In genomic region chr5:139637438-139638089, GRCh38 we compare ENCODE assay signal across 1 cellular context.
TF ChIP-seq lines count a peak whose summit lies in the region.

No MANE protein-coding gene starts in this region.

TF ChIP-seq in K562, 482 proteins besides CTCF, POLR2A, EP300 and RAD21 (continued from another document and continues in another):
- no peak for TF ChIP-seq RNF219 (CRISPR knock-in tag; IDR thresholded peaks at IDR 0.05)
- no peak for TF ChIP-seq ZNF830 (CRISPR knock-in tag; IDR thresholded peaks at IDR 0.05)
- TF ChIP-seq GATA2 (CRISPR knock-in tag; IDR thresholded peaks at IDR 0.05): 0 out of 2 replicates have a peak, but pooled peaks have one; percentile 42
- no peak for TF ChIP-seq ZNF695 (CRISPR knock-in tag; IDR thresholded peaks at IDR 0.05)
- TF ChIP-seq ZNF609 (CRISPR knock-in tag; IDR thresholded peaks at IDR 0.05; ENCODE audit: borderline replicate concordance): no peak
- TF ChIP-seq, protein P1, sequence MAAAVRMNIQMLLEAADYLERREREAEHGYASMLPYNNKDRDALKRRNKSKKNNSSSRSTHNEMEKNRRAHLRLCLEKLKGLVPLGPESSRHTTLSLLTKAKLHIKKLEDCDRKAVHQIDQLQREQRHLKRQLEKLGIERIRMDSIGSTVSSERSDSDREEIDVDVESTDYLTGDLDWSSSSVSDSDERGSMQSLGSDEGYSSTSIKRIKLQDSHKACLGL (CRISPR knock-in tag; IDR thresholded peaks at IDR 0.05; ENCODE audit: borderline replicate concordance, poor library complexity, severe bottlenecking): no peak
- TF ChIP-seq MIER1 (IDR thresholded peaks at IDR 0.05; ENCODE audit: low read depth): no peak
- TF ChIP-seq DNMT1 (IDR thresholded peaks at IDR 0.05): no peak
- no peak for TF ChIP-seq PTTG1 (tag; IDR thresholded peaks at IDR 0.05; ENCODE audit: low read depth)
- peak; percentile 57; the same call in 1 of the 2 replicates for TF ChIP-seq GATAD2B (IDR thresholded peaks at IDR 0.05; ENCODE audit: borderline replicate concordance)
- TF ChIP-seq, protein P2, sequence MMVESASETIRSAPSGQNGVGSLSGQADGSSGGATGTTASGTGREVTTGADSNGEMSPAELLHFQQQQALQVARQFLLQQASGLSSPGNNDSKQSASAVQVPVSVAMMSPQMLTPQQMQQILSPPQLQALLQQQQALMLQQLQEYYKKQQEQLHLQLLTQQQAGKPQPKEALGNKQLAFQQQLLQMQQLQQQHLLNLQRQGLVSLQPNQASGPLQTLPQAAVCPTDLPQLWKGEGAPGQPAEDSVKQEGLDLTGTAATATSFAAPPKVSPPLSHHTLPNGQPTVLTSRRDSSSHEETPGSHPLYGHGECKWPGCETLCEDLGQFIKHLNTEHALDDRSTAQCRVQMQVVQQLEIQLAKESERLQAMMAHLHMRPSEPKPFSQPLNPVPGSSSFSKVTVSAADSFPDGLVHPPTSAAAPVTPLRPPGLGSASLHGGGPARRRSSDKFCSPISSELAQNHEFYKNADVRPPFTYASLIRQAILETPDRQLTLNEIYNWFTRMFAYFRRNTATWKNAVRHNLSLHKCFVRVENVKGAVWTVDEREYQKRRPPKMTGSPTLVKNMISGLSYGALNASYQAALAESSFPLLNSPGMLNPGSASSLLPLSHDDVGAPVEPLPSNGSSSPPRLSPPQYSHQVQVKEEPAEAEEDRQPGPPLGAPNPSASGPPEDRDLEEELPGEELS (CRISPR knock-in tag; IDR thresholded peaks at IDR 0.05; ENCODE audit: borderline replicate concordance): peak; percentile 60
- TF ChIP-seq NCOA2 (IDR thresholded peaks at IDR 0.05; ENCODE audit: partially characterized antibody in 2 of 2): no peak
- no peak for TF ChIP-seq ZNF551 (CRISPR knock-in tag; IDR thresholded peaks at IDR 0.05)
- no peak for TF ChIP-seq HDAC6 (IDR thresholded peaks at IDR 0.05; ENCODE audit: low read depth, low read length)
- TF ChIP-seq ZNF785 (CRISPR knock-in tag; IDR thresholded peaks at IDR 0.05): no peak
- TF ChIP-seq, protein P3, sequence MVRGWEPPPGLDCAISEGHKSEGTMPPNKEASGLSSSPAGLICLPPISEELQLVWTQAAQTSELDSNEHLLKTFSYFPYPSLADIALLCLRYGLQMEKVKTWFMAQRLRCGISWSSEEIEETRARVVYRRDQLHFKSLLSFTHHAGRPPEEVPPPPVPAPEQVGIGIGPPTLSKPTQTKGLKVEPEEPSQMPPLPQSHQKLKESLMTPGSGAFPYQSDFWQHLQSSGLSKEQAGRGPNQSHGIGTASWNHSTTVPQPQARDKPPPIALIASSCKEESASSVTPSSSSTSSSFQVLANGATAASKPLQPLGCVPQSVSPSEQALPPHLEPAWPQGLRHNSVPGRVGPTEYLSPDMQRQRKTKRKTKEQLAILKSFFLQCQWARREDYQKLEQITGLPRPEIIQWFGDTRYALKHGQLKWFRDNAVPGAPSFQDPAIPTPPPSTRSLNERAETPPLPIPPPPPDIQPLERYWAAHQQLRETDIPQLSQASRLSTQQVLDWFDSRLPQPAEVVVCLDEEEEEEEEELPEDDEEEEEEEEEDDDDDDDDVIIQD (CRISPR knock-in tag; IDR thresholded peaks at IDR 0.05): no peak
- TF ChIP-seq NCOA6 (IDR thresholded peaks at IDR 0.05): peak; percentile 69; the same call in 1 of the 2 replicates
- no peak for TF ChIP-seq CBX5 (IDR thresholded peaks at IDR 0.05; ENCODE audit: borderline replicate concordance, low read depth)
- TF ChIP-seq TCF3 (CRISPR knock-in tag; IDR thresholded peaks at IDR 0.05): peak; percentile 87
- TF ChIP-seq, protein P4, sequence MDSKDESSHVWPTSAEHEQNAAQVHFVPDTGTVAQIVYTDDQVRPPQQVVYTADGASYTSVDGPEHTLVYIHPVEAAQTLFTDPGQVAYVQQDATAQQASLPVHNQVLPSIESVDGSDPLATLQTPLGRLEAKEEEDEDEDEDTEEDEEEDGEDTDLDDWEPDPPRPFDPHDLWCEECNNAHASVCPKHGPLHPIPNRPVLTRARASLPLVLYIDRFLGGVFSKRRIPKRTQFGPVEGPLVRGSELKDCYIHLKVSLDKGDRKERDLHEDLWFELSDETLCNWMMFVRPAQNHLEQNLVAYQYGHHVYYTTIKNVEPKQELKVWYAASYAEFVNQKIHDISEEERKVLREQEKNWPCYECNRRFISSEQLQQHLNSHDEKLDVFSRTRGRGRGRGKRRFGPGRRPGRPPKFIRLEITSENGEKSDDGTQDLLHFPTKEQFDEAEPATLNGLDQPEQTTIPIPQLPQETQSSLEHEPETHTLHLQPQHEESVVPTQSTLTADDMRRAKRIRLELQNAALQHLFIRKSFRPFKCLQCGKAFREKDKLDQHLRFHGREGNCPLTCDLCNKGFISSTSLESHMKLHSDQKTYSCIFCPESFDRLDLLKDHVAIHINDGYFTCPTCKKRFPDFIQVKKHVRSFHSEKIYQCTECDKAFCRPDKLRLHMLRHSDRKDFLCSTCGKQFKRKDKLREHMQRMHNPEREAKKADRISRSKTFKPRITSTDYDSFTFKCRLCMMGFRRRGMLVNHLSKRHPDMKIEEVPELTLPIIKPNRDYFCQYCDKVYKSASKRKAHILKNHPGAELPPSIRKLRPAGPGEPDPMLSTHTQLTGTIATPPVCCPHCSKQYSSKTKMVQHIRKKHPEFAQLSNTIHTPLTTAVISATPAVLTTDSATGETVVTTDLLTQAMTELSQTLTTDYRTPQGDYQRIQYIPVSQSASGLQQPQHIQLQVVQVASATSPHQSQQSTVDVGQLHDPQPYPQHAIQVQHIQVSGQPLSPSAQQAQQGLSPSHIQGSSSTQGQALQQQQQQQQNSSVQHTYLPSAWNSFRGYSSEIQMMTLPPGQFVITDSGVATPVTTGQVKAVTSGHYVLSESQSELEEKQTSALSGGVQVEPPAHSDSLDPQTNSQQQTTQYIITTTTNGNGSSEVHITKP (IDR thresholded peaks at IDR 0.05; ENCODE audit: partially characterized antibody): peak; percentile 80
- peak; percentile 86 for TF ChIP-seq CBFA2T2 (conservative IDR thresholded peaks at IDR 0.05)
- no peak for TF ChIP-seq TAF7 (tag; IDR thresholded peaks at IDR 0.05)
- no peak for TF ChIP-seq FOXJ2 (tag; IDR thresholded peaks at IDR 0.05)
- TF ChIP-seq ESRRB (CRISPR knock-in tag; IDR thresholded peaks at IDR 0.05; ENCODE audit: borderline replicate concordance): no peak
- TF ChIP-seq ETV6 (IDR thresholded peaks at IDR 0.05; ENCODE audit: borderline replicate concordance in 1 of 2, low read depth in 2 of 2, low read length in 1 of 2): no peak
- TF ChIP-seq ETV6 (CRISPR knock-in tag; IDR thresholded peaks at IDR 0.05; ENCODE audit: borderline replicate concordance): no peak
- TF ChIP-seq NFIX (CRISPR knock-in tag; IDR thresholded peaks at IDR 0.05; ENCODE audit: low read depth): no peak
- TF ChIP-seq PHB (CRISPR knock-in tag; IDR thresholded peaks at IDR 0.05): no peak
- no peak for TF ChIP-seq PYGO2 (tag; IDR thresholded peaks at IDR 0.05)
- TF ChIP-seq MAFK (IDR thresholded peaks at IDR 0.05; ENCODE audit: low read length): no peak
- TF ChIP-seq ZC3H8 (IDR thresholded peaks at IDR 0.05): no peak
- peak; percentile 35 to 80 for TF ChIP-seq E2F6 (IDR thresholded peaks at IDR 0.05; ENCODE audit: borderline replicate concordance in 1 of 2, extremely low read depth in 1 of 2, insufficient read depth in 1 of 2, insufficient read length in 1 of 2, low read depth in 1 of 2, low read length in 1 of 2, poor library complexity in 1 of 2, severe bottlenecking in 1 of 2)
- TF ChIP-seq RCOR1 (IDR thresholded peaks at IDR 0.05; ENCODE audit: borderline replicate concordance in 1 of 2, low read depth in 2 of 2, low read length in 2 of 2): peak; percentile 6 to 28; a peak in 1 of 4 replicates
- TF ChIP-seq JUNB (CRISPR knock-in tag; conservative IDR thresholded peaks at IDR 0.05): no peak
- TF ChIP-seq ETV5 (CRISPR knock-in tag; IDR thresholded peaks at IDR 0.05; ENCODE audit: low read depth): peak; percentile 96
- TF ChIP-seq MEF2D (tag; conservative IDR thresholded peaks at IDR 0.05; ENCODE audit: low read depth): no peak
- TF ChIP-seq CBX3 (IDR thresholded peaks at IDR 0.05; ENCODE audit: borderline replicate concordance in 1 of 2, low read length in 2 of 2): no peak; a peak in 1 of 3 replicates
- peak; percentile 91 for TF ChIP-seq SP1 (CRISPR knock-in tag; IDR thresholded peaks at IDR 0.05)
- TF ChIP-seq NBN (IDR thresholded peaks at IDR 0.05; ENCODE audit: low read depth): peak; percentile 81; the same call in 1 of the 2 replicates
- no peak for TF ChIP-seq MAFG (tag; conservative IDR thresholded peaks at IDR 0.05)
- TF ChIP-seq MAFF (IDR thresholded peaks at IDR 0.05; ENCODE audit: low read length): no peak
- TF ChIP-seq CBX1 (IDR thresholded peaks at IDR 0.05; ENCODE audit: low read depth): peak; percentile 63; the same call in 1 of the 2 replicates
- TF ChIP-seq, protein P5, sequence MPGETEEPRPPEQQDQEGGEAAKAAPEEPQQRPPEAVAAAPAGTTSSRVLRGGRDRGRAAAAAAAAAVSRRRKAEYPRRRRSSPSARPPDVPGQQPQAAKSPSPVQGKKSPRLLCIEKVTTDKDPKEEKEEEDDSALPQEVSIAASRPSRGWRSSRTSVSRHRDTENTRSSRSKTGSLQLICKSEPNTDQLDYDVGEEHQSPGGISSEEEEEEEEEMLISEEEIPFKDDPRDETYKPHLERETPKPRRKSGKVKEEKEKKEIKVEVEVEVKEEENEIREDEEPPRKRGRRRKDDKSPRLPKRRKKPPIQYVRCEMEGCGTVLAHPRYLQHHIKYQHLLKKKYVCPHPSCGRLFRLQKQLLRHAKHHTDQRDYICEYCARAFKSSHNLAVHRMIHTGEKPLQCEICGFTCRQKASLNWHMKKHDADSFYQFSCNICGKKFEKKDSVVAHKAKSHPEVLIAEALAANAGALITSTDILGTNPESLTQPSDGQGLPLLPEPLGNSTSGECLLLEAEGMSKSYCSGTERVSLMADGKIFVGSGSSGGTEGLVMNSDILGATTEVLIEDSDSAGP (CRISPR knock-in tag; IDR thresholded peaks at IDR 0.05): no peak
- TF ChIP-seq ZNF217 (CRISPR knock-in tag; IDR thresholded peaks at IDR 0.05): no peak
